8 cellular contexts compared by ENCODE assay signal in genomic region chr4:182478475-182478874, GRCh38.
DNase-seq lines count a peak whose midpoint lies in the region; ATAC-seq and TF ChIP-seq lines count a peak whose summit lies in the region.

No MANE protein-coding gene starts in this region.

- H3K27ac Mint-ChIP-seq in activated CD8-positive, alpha-beta memory T cell treated with anti-CD3 and anti-CD28 coated beads, Interleukin-2, amount 10 ng/mL, durations not matched to agents 7 days and 5 days, result no peak overlapping the region

- H2AFZ ChIP-seq in Karpas-422 (ENCODE audit: low read length), result no peak overlapping the region

- H3K36me3 Mint-ChIP-seq in activated CD8-positive, alpha-beta memory T cell treated with anti-CD3 and anti-CD28 coated beads, Interleukin-2, amount 10 ng/mL, durations not matched to agents 7 days and 5 days, result no peaks in the 10 kb centered on the region

- no peaks in the 10 kb centered on the region for H4K20me1 ChIP-seq in Karpas-422 (ENCODE audit: insufficient read depth, low read depth, low read length)

- H3K9me3 Mint-ChIP-seq in activated CD8-positive, alpha-beta memory T cell treated with anti-CD3 and anti-CD28 coated beads, Interleukin-2, amount 10 ng/mL, durations not matched to agents 7 days and 5 days (ENCODE audit: low read depth), result no peaks in the 10 kb centered on the region

- no peak overlapping the region for H3K9ac ChIP-seq in Karpas-422 (ENCODE audit: low read length)

- WGBS in esophagus squamous epithelium, 2 donors, result 0 to 3% methylated on average over 1 of the region's 1 CpG

- peak in 4 of 6 experiments; percentile 46 to 60 (median 58) for TF ChIP-seq CTCF in esophagus squamous epithelium (IDR thresholded peaks at IDR 0.05)

- peak; percentile 32 for DNase-seq in D341Med (ENCODE audit: low spot score)
- peak; percentile 63 for DNase-seq in Karpas-422
- peak; percentile 42 for DNase-seq in RPMI7951 (ENCODE audit: low read depth)
- DNase-seq in esophagus squamous epithelium (lab: John Stamatoyannopoulos, UW), result no peak
- peak; percentile 25 for DNase-seq in putamen (ENCODE audit: low spot score)
- no peak for DNase-seq in head of caudate nucleus
- DNase-seq in activated CD8-positive, alpha-beta memory T cell treated with anti-CD3 and anti-CD28 coated beads, Interleukin-2, amount 10 ng/mL, durations not matched to agents 7 days and 5 days, result no peak

- no peaks in the 10 kb centered on the region for H3K4me1 ChIP-seq in Karpas-422 (ENCODE audit: low read length)
- no peaks in the 10 kb centered on the region for H3K4me1 ChIP-seq in esophagus squamous epithelium

- no peaks in the 10 kb centered on the region for H3K79me2 ChIP-seq in Karpas-422 (ENCODE audit: low read length)

- H3K27me3 ChIP-seq in Karpas-422 (ENCODE audit: low read length) (no peaks in the 10 kb centered on the region), esophagus squamous epithelium (no peaks in the 10 kb centered on the region)

- H3K27me3 Mint-ChIP-seq in activated CD8-positive, alpha-beta memory T cell treated with anti-CD3 and anti-CD28 coated beads, Interleukin-2, amount 10 ng/mL, durations not matched to agents 7 days and 5 days, result peaks cover 6% of the 10 kb centered on the region

- intact Hi-C loops in esophagus squamous epithelium (cut with DNase I) (no loop called here), head of caudate nucleus (cut with DNase I) (loop anchor here (10.0 kb wide), 1 partner anchor 326 kb away; no protein-coding TSS in a partner anchor)

- CTCF ChIA-PET in activated CD8-positive, alpha-beta memory T cell treated with anti-CD3 and anti-CD28 coated beads, Interleukin-2, amount 10 ng/mL, durations not matched to agents 7 days and 5 days (lab: Charles Lee), result interaction anchor here (1.0 kb wide), 1 partner anchor 447 kb away, joined by 4 read pairs; no protein-coding TSS in a partner anchor

- H3K4me1 Mint-ChIP-seq in activated CD8-positive, alpha-beta memory T cell treated with anti-CD3 and anti-CD28 coated beads, Interleukin-2, amount 10 ng/mL, durations not matched to agents 7 days and 5 days, result no peaks in the 10 kb centered on the region

- H3K4me2 ChIP-seq in Karpas-422 (ENCODE audit: low read depth, low read length, poor library complexity, severe bottlenecking), result no peak overlapping the region

- peak; percentile 71 for ATAC-seq in GM21381 (IDR thresholded peaks at IDR 0.05; ENCODE audit: unreplicated experiment)
- ATAC-seq in activated CD8-positive, alpha-beta memory T cell treated with anti-CD3 and anti-CD28 coated beads, Interleukin-2, amount 10 ng/mL, durations not matched to agents 7 days and 5 days, result no peak

- no peaks in the 10 kb centered on the region for H3K36me3 ChIP-seq in Karpas-422 (ENCODE audit: insufficient read depth, low read length)
- H3K36me3 ChIP-seq in esophagus squamous epithelium, result no peaks in the 10 kb centered on the region

- H3K27ac ChIP-seq in Karpas-422 (ENCODE audit: low read length) (no peak overlapping the region), esophagus squamous epithelium (no peak overlapping the region)

- no peak overlapping the region for H3K4me3 Mint-ChIP-seq in activated CD8-positive, alpha-beta memory T cell treated with anti-CD3 and anti-CD28 coated beads, Interleukin-2, amount 10 ng/mL, durations not matched to agents 7 days and 5 days

- no peaks in the 10 kb centered on the region for H3K9me3 ChIP-seq in Karpas-422 (ENCODE audit: low read length)
- H3K9me3 ChIP-seq in esophagus squamous epithelium, result no peaks in the 10 kb centered on the region

- no peaks in the 10 kb centered on the region for H3K9me2 ChIP-seq in Karpas-422 (replicated peaks; ENCODE audit: insufficient read depth, low read length)

- no peak overlapping the region for H3K4me3 ChIP-seq in Karpas-422 (ENCODE audit: low read length)
- no peak overlapping the region for H3K4me3 ChIP-seq in esophagus squamous epithelium

- no peak for TF ChIP-seq POLR2A in esophagus squamous epithelium (IDR thresholded peaks at IDR 0.05)

Comparison
In these comparisons a context has a peak if more than half of its experiments do, and no peak if none do; other contexts are left out.
1. DNase-seq: peak in D341Med (single experiment), Karpas-422 (single experiment), RPMI7951 (single experiment) and putamen (single experiment); none in esophagus squamous epithelium (single experiment), head of caudate nucleus (0 of 42) and activated CD8-positive, alpha-beta memory T cell treated with anti-CD3 and anti-CD28 coated beads, Interleukin-2, amount 10 ng/mL, durations not matched to agents 7 days and 5 days (single experiment).